10 cellular contexts compared by ENCODE assay signal in the genomic region with DNA sequence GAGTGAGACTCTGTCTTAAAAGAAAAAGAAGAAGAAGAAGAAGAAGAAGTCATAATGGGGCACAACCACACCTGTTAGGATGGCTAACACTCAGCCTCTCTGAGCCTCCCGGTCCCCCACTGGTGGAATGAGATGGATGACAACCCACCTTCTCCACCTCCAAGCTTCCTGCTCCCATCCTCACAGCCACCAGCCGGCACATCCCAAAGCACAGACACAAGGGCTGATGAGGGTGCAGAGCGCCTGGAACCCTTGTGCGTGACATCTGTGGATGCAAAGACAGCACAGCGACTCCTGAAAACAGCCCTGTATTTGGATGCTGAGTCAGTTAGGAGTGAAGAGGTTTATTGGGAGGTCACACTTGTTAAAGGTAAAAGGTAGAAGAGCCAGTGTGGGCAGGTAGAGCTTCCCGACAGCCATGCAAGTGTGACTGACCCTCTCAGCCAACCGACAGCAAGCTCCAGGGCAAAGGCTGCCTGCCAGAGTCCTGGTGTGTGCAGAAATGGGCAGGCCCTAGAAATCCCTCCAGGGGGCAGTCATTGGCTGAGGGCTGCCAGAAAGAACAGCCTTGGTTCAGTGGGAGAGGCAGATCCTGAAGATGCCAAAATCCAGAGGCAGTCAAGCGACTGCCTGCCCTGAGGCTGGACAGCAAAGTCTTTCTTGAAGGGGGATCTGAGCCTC. TPM values are rescaled to one million over a fixed set of nuclear protein-coding genes. Genes with fewer than 3 reads are reported as not detected.
DNase-seq lines count a peak whose midpoint lies in the region; ATAC-seq and TF ChIP-seq lines count a peak whose summit lies in the region.
"Had no signal": no experiment of that assay in that cellular context is flagged by ENCODE, and none has a peak within 500 bp of the region (broad histone marks: within the 10 kb centered on the region; RNA-seq: fewer than 3 reads in every experiment).

No MANE protein-coding gene starts in this region.

- ATAC-seq in HG03521 (IDR thresholded peaks at IDR 0.05; ENCODE audit: unreplicated experiment) (no peak), HG03378 (IDR thresholded peaks at IDR 0.05; ENCODE audit: unreplicated experiment) (no peak)

- peak; percentile 25 for DNase-seq in activated naive CD4-positive, alpha-beta T cell treated with anti-CD3 and anti-CD28 coated beads, Interleukin-2, amount 10 ng/mL, durations not matched to agents 7 days and 5 days
- DNase-seq in activated naive CD4-positive, alpha-beta T cell treated with Interleukin-2 at 50 U/mL for 16 hours, result no peak
- DNase-seq in NCI-H2196 treated with DMSO at 0.1 percent for 48 hours (lab: John Stamatoyannopoulos, UW; ENCODE audit: unreplicated experiment) (peak; percentile 30), dermis blood vessel endothelial cell (peak; percentile 54)
- DNase-seq in activated T-helper 1 cell treated with anti-CD3 and anti-CD28 coated beads, Interleukin-12 subunit alpha, Interleukin-12 subunit beta, Interleukin-2, Interleukin-4 antibody, amounts not matched to agents 30 ng/mL and 10 ng/mL and 1 ng/mL, durations not matched to agents 14 hours and 24 hours and 36 hours (ENCODE audit: low spot score), result no peak

- H3K9me3 ChIP-seq in parathyroid adenoma (ENCODE audit: control insufficient read depth, low read length), result no peaks in the 10 kb centered on the region

- no peaks in the 10 kb centered on the region for H3K36me3 ChIP-seq in parathyroid adenoma (ENCODE audit: control insufficient read depth, insufficient read depth, low read length)

- no peaks in the 10 kb centered on the region for H3K4me1 ChIP-seq in parathyroid adenoma

- peak; percentile 12 for TF ChIP-seq CTCF in parathyroid adenoma (IDR thresholded peaks at IDR 0.05)

- intact Hi-C loops in activated T-helper 1 cell treated with anti-CD3 and anti-CD28 coated beads, Interleukin-12 subunit alpha, Interleukin-12 subunit beta, Interleukin-2, Interleukin-4 antibody, amounts not matched to agents 30 ng/mL and 10 ng/mL and 1 ng/mL, durations not matched to agents 14 hours and 24 hours and 36 hours (cut with micrococcal nuclease), result no loop called here

- H3K27me3 ChIP-seq in parathyroid adenoma (ENCODE audit: control insufficient read depth, insufficient read depth, low read length), result no peaks in the 10 kb centered on the region

- no peaks in the 10 kb centered on the region for H3K36me3 Mint-ChIP-seq in activated naive CD4-positive, alpha-beta T cell treated with anti-CD3 and anti-CD28 coated beads, Interleukin-2, amount 10 ng/mL, durations not matched to agents 7 days and 5 days
- H3K36me3 Mint-ChIP-seq in activated T-helper 1 cell treated with anti-CD3 and anti-CD28 coated beads, Interleukin-12 subunit alpha, Interleukin-12 subunit beta, Interleukin-2, Interleukin-4 antibody, amounts not matched to agents 30 ng/mL and 10 ng/mL and 1 ng/mL, durations not matched to agents 14 hours and 24 hours and 36 hours (ENCODE audit: low read depth), result no peaks in the 10 kb centered on the region
- H3K36me3 Mint-ChIP-seq: activated naive CD4-positive, alpha-beta T cell treated with anti-CD3 and anti-CD28 coated beads, Interleukin-2, amount 50 U/mL, for 24 hours had no signal

- no peaks in the 10 kb centered on the region for H3K79me2 ChIP-seq in parathyroid adenoma

- H3K27ac ChIP-seq in parathyroid adenoma, result no peak overlapping the region
- H3K27ac ChIP-seq: skin epidermis had no signal

- no peak overlapping the region for H3K4me3 ChIP-seq in parathyroid adenoma (ENCODE audit: low read depth, low read length)
- H3K4me3 ChIP-seq: skin epidermis had no signal

- H3K27me3 Mint-ChIP-seq in activated naive CD4-positive, alpha-beta T cell treated with anti-CD3 and anti-CD28 coated beads, Interleukin-2, amount 10 ng/mL, durations not matched to agents 7 days and 5 days, result peaks cover 38% of the 10 kb centered on the region
- peaks cover 6% of the 10 kb centered on the region for H3K27me3 Mint-ChIP-seq in activated T-helper 1 cell treated with anti-CD3 and anti-CD28 coated beads, Interleukin-12 subunit alpha, Interleukin-12 subunit beta, Interleukin-2, Interleukin-4 antibody, amounts not matched to agents 30 ng/mL and 10 ng/mL and 1 ng/mL, durations not matched to agents 14 hours and 24 hours and 36 hours (ENCODE audit: insufficient read depth)

- no peak overlapping the region for H3K9ac ChIP-seq in parathyroid adenoma

- no peak overlapping the region for H3K27ac Mint-ChIP-seq in activated naive CD4-positive, alpha-beta T cell treated with anti-CD3 and anti-CD28 coated beads, Interleukin-2, amount 10 ng/mL, durations not matched to agents 7 days and 5 days
- H3K27ac Mint-ChIP-seq in activated T-helper 1 cell treated with anti-CD3 and anti-CD28 coated beads, Interleukin-12 subunit alpha, Interleukin-12 subunit beta, Interleukin-2, Interleukin-4 antibody, amounts not matched to agents 30 ng/mL and 10 ng/mL and 1 ng/mL, durations not matched to agents 14 hours and 24 hours and 36 hours, result no peak overlapping the region
- H3K27ac Mint-ChIP-seq: activated naive CD4-positive, alpha-beta T cell treated with anti-CD3 and anti-CD28 coated beads, Interleukin-2, amount 50 U/mL, for 24 hours had no signal

- CTCF ChIA-PET in activated naive CD4-positive, alpha-beta T cell treated with anti-CD3 and anti-CD28 coated beads, Interleukin-2, amount 10 ng/mL, durations not matched to agents 7 days and 5 days (lab: Charles Lee), result interaction anchor here (1.0 to 3.5 kb wide), 7 partner anchors 13 to 540 kb away, joined by 3 to 22 read pairs (median 3); partner anchors contain the start of gene MAN2B2

- H3K9me3 Mint-ChIP-seq in activated naive CD4-positive, alpha-beta T cell treated with anti-CD3 and anti-CD28 coated beads, Interleukin-2, amount 10 ng/mL, durations not matched to agents 7 days and 5 days, result peaks cover 3% of the 10 kb centered on the region
- peaks cover 14% of the 10 kb centered on the region for H3K9me3 Mint-ChIP-seq in activated T-helper 1 cell treated with anti-CD3 and anti-CD28 coated beads, Interleukin-12 subunit alpha, Interleukin-12 subunit beta, Interleukin-2, Interleukin-4 antibody, amounts not matched to agents 30 ng/mL and 10 ng/mL and 1 ng/mL, durations not matched to agents 14 hours and 24 hours and 36 hours
- H3K9me3 Mint-ChIP-seq: activated naive CD4-positive, alpha-beta T cell treated with anti-CD3 and anti-CD28 coated beads, Interleukin-2, amount 50 U/mL, for 24 hours had no signal

- H2AFZ ChIP-seq in parathyroid adenoma, result no peak overlapping the region

- no peaks in the 10 kb centered on the region for H3K4me1 Mint-ChIP-seq in activated naive CD4-positive, alpha-beta T cell treated with anti-CD3 and anti-CD28 coated beads, Interleukin-2, amount 10 ng/mL, durations not matched to agents 7 days and 5 days
- H3K4me1 Mint-ChIP-seq in activated T-helper 1 cell treated with anti-CD3 and anti-CD28 coated beads, Interleukin-12 subunit alpha, Interleukin-12 subunit beta, Interleukin-2, Interleukin-4 antibody, amounts not matched to agents 30 ng/mL and 10 ng/mL and 1 ng/mL, durations not matched to agents 14 hours and 24 hours and 36 hours (ENCODE audit: low read depth), result no peaks in the 10 kb centered on the region
- H3K4me1 Mint-ChIP-seq: activated naive CD4-positive, alpha-beta T cell treated with anti-CD3 and anti-CD28 coated beads, Interleukin-2, amount 50 U/mL, for 24 hours had no signal

- H3K4me3 Mint-ChIP-seq in activated naive CD4-positive, alpha-beta T cell treated with anti-CD3 and anti-CD28 coated beads, Interleukin-2, amount 10 ng/mL, durations not matched to agents 7 days and 5 days, result no peak overlapping the region
- no peak overlapping the region for H3K4me3 Mint-ChIP-seq in activated T-helper 1 cell treated with anti-CD3 and anti-CD28 coated beads, Interleukin-12 subunit alpha, Interleukin-12 subunit beta, Interleukin-2, Interleukin-4 antibody, amounts not matched to agents 30 ng/mL and 10 ng/mL and 1 ng/mL, durations not matched to agents 14 hours and 24 hours and 36 hours
- H3K4me3 Mint-ChIP-seq: activated naive CD4-positive, alpha-beta T cell treated with anti-CD3 and anti-CD28 coated beads, Interleukin-2, amount 50 U/mL, for 24 hours had no signal

- no peak overlapping the region for H3K4me2 ChIP-seq in parathyroid adenoma (ENCODE audit: low read length)

RNA-seq across cellular contexts. Expression of gene MAN2B2, which starts 26.6 kb away (rescaled TPM):
- total RNA-seq in dermis blood vessel endothelial cell, result 12.3 and 22.7 TPM in 2 replicates
- 13.9 and 14.0 TPM in 2 replicates for total RNA-seq in activated T-helper 1 cell treated with anti-CD3 and anti-CD28 coated beads, Interleukin-12 subunit alpha, Interleukin-12 subunit beta, Interleukin-2, Interleukin-4 antibody, amounts not matched to agents 30 ng/mL and 10 ng/mL and 1 ng/mL, durations not matched to agents 14 hours and 24 hours and 36 hours

Comparison
In these comparisons a context has a peak if more than half of its experiments do, and no peak if none do; other contexts are left out.
1. DNase-seq: peak in activated naive CD4-positive, alpha-beta T cell treated with anti-CD3 and anti-CD28 coated beads, Interleukin-2, amount 10 ng/mL, durations not matched to agents 7 days and 5 days (single experiment), NCI-H2196 treated with DMSO at 0.1 percent for 48 hours (single experiment) and dermis blood vessel endothelial cell (single experiment); none in activated naive CD4-positive, alpha-beta T cell treated with Interleukin-2 at 50 U/mL for 16 hours (single experiment) and activated T-helper 1 cell treated with anti-CD3 and anti-CD28 coated beads, Interleukin-12 subunit alpha, Interleukin-12 subunit beta, Interleukin-2, Interleukin-4 antibody, amounts not matched to agents 30 ng/mL and 10 ng/mL and 1 ng/mL, durations not matched to agents 14 hours and 24 hours and 36 hours (single experiment).